8 cellular contexts compared by ENCODE assay signal in genomic region chr4:38856524-38857337, GRCh38. TPM values are rescaled to one million over a fixed set of nuclear protein-coding genes. Genes with fewer than 3 reads are reported as not detected.
DNase-seq lines count a peak whose midpoint lies in the region; ATAC-seq and TF ChIP-seq lines count a peak whose summit lies in the region.

Gene TLR6, minus strand, starts transcription at chr4:38856817. Its CDS starts 27,344 bp downstream, at chr4:38829473.

- peaks cover 3% of the 10 kb centered on the region for H3K4me1 Mint-ChIP-seq in neural progenitor cell

- no peak within 1 kb of the TSS for H3K4me3 Mint-ChIP-seq in neural progenitor cell

- intact Hi-C loops in upper lobe of right lung (cut with DNase I) = no loop called here

- H3F3A ChIP-seq in OCI-LY1 (ENCODE audit: insufficient read depth, low read length) = no peaks in the 10 kb centered on the region
- H3F3A ChIP-seq in neural progenitor cell (ENCODE audit: low read depth) = no peaks in the 10 kb centered on the region

- TF ChIP-seq CTCF in OCI-LY1 (IDR thresholded peaks at IDR 0.05; ENCODE audit: low read length) (peak; percentile 85), fibroblast of lung (conservative IDR thresholded peaks at IDR 0.05 in 1 of 2, IDR thresholded peaks at IDR 0.05 in 1 of 2; ENCODE audit: low read depth in 1 of 2, low read length in 2 of 2) (peak; percentile 62 to 72), neural progenitor cell (IDR thresholded peaks at IDR 0.05) (peak; percentile 85), upper lobe of right lung (IDR thresholded peaks at IDR 0.05) (peak; percentile 81)

- H3K9me3 Mint-ChIP-seq in neural progenitor cell = no peaks in the 10 kb centered on the region

- H3K9me3 ChIP-seq in OCI-LY1 (ENCODE audit: low read length) (no peaks in the 10 kb centered on the region), fibroblast of lung (ENCODE audit: control insufficient read depth, insufficient read depth, low read depth, low read length) (no peaks in the 10 kb centered on the region), neural progenitor cell (ENCODE audit: low read depth) (no peaks in the 10 kb centered on the region), upper lobe of right lung (no peaks in the 10 kb centered on the region)

- peak; percentile 59 for ATAC-seq in HG03354 (IDR thresholded peaks at IDR 0.05; ENCODE audit: poor library complexity, severe bottlenecking, unreplicated experiment)
- ATAC-seq in upper lobe of right lung = peak; percentile 78

- H3K4me2 ChIP-seq in OCI-LY1 (ENCODE audit: low read length) (peak within 1 kb of the TSS; percentile 82), fibroblast of lung (ENCODE audit: extremely low read depth, insufficient read depth, low read length) (peak within 1 kb of the TSS; percentile 73), neural progenitor cell (no peak within 1 kb of the TSS)

- DNase-seq in NCI-H510A treated with DMSO at 0.1 percent for 48 hours (lab: John Stamatoyannopoulos, UW) (peak; percentile 82), NCI-H510A (lab: John Stamatoyannopoulos, UW) (no peak), fibroblast of lung (ENCODE audit: low read depth in 2 of 2) (peak; percentile 48 to 66), neural progenitor cell (ENCODE audit: low spot score) (peak; percentile 69), upper lobe of right lung (no peak)
- peak; percentile 56 to 59 for DNase-seq in activated T-cell treated with anti-CD3 and anti-CD28 coated beads, Interleukin-2, amount 50 U/mL, for 48 hours

- H3K27me3 ChIP-seq in OCI-LY1 (ENCODE audit: insufficient read depth, low read length) (no peaks in the 10 kb centered on the region), fibroblast of lung (ENCODE audit: control insufficient read depth, insufficient read depth, low read length) (no peaks in the 10 kb centered on the region), neural progenitor cell (no peaks in the 10 kb centered on the region), upper lobe of right lung (no peaks in the 10 kb centered on the region)

- H3K36me3 Mint-ChIP-seq in neural progenitor cell = no peaks in the 10 kb centered on the region

- H3K9ac ChIP-seq in OCI-LY1 (ENCODE audit: low read length) (peak within 1 kb of the TSS; percentile 87), fibroblast of lung (ENCODE audit: insufficient read depth, low read length) (no peak within 1 kb of the TSS), neural progenitor cell (no peak within 1 kb of the TSS)

- peaks cover 26% of the 10 kb centered on the region for H3K79me2 ChIP-seq in OCI-LY1 (ENCODE audit: insufficient read depth, low read length)
- H3K79me2 ChIP-seq in fibroblast of lung (ENCODE audit: control insufficient read depth, insufficient read depth, low read length) = no peaks in the 10 kb centered on the region
- H3K79me2 ChIP-seq in neural progenitor cell (ENCODE audit: low read depth) = no peaks in the 10 kb centered on the region

- H3K4me1 ChIP-seq in OCI-LY1 (ENCODE audit: insufficient read depth, low read length, severe bottlenecking) (peaks cover 62% of the 10 kb centered on the region), fibroblast of lung (ENCODE audit: control insufficient read depth, extremely low read depth, insufficient read depth, low read length) (peaks cover 11% of the 10 kb centered on the region), neural progenitor cell (no peaks in the 10 kb centered on the region), upper lobe of right lung (no peaks in the 10 kb centered on the region)

- H4K20me1 ChIP-seq in OCI-LY1 (ENCODE audit: insufficient read depth, low read length) = no peaks in the 10 kb centered on the region
- H4K20me1 ChIP-seq in fibroblast of lung (ENCODE audit: control insufficient read depth, extremely low read depth, insufficient read depth, low read length) = no peaks in the 10 kb centered on the region
- no peaks in the 10 kb centered on the region for H4K20me1 ChIP-seq in neural progenitor cell (ENCODE audit: low read depth)

- no peaks in the 10 kb centered on the region for H3K9me2 ChIP-seq in OCI-LY1 (ENCODE audit: low read depth, low read length)

- peak within 1 kb of the TSS; percentile 50; the same call in 1 of the 2 replicates for H2AFZ ChIP-seq in OCI-LY1 (ENCODE audit: low read length)
- H2AFZ ChIP-seq in fibroblast of lung (ENCODE audit: low read length) = peak within 1 kb of the TSS; percentile 35
- peak within 1 kb of the TSS; percentile 87 for H2AFZ ChIP-seq in neural progenitor cell (replicated peaks)

- peak within 1 kb of the TSS; percentile 95 for H3K27ac ChIP-seq in OCI-LY1 (ENCODE audit: low read depth, low read length, poor library complexity, severe bottlenecking)
- peak within 1 kb of the TSS; percentile 66 for H3K27ac ChIP-seq in fibroblast of lung (ENCODE audit: insufficient read depth, low read length)
- H3K27ac ChIP-seq in neural progenitor cell = no peak within 1 kb of the TSS
- peak within 1 kb of the TSS; percentile 78 for H3K27ac ChIP-seq in upper lobe of right lung

- H3K27ac Mint-ChIP-seq in neural progenitor cell = no peak within 1 kb of the TSS

- H3K36me3 ChIP-seq in OCI-LY1 (ENCODE audit: insufficient read depth, low read length) (no peaks in the 10 kb centered on the region), fibroblast of lung (ENCODE audit: control insufficient read depth, insufficient read depth, low read length) (no peaks in the 10 kb centered on the region), neural progenitor cell (no peaks in the 10 kb centered on the region), upper lobe of right lung (no peaks in the 10 kb centered on the region)

- H3K4me3 ChIP-seq in OCI-LY1 (ENCODE audit: low read depth, low read length, poor library complexity, severe bottlenecking) (peak within 1 kb of the TSS; percentile 72), fibroblast of lung (replicated peaks in 1 of 4; ENCODE audit: control extremely low read depth in 1 of 4, insufficient read depth in 1 of 4, low read depth in 3 of 4, low read length in 4 of 4) (peak within 1 kb of the TSS; percentile 1 to 50 (median 24)), neural progenitor cell (no peak within 1 kb of the TSS), upper lobe of right lung (peak within 1 kb of the TSS; percentile 36)

- H3K27me3 Mint-ChIP-seq in neural progenitor cell (ENCODE audit: insufficient read depth, low read depth) = peaks cover 3% of the 10 kb centered on the region

RNA-seq across cellular contexts. Expression of gene TLR6, which starts in this region (rescaled TPM):
- total RNA-seq in fibroblast of lung (1.0 and 2.3 TPM in 2 replicates), neural progenitor cell (ENCODE audit: low replicate concordance) (0.06 and 0.07 TPM in 2 replicates), upper lobe of right lung (9.6 TPM)
- polyA plus RNA-seq in fibroblast of lung = 1.9 and 2.3 TPM in 2 replicates
- polyA plus RNA-seq in fibroblast of lung (2012) = 0.91 and 1.0 TPM in 2 replicates
- 1.3 TPM in 1 of 2 replicates, not detected in the other for polyA minus RNA-seq in fibroblast of lung (ENCODE audit: low replicate concordance)

Comparison
In these comparisons a context has a peak if more than half of its experiments do, and no peak if none do; other contexts are left out.
1. DNase-seq: peak in NCI-H510A treated with DMSO at 0.1 percent for 48 hours (single experiment), activated T-cell treated with anti-CD3 and anti-CD28 coated beads, Interleukin-2, amount 50 U/mL, for 48 hours (2 of 2) and fibroblast of lung (2 of 2); none in NCI-H510A (single experiment) and upper lobe of right lung (single experiment).
2. Peak in DNase-seq in neural progenitor cell; RNA of the gene not detected or under 1 TPM.
3. H2AFZ ChIP-seq: peak in every context shown above with its lines; median percentile 87 in neural progenitor cell; 50 in OCI-LY1; 35 in fibroblast of lung.
4. Peak in every context shown above with its lines, with median percentiles within 50 percentile points of each other: CTCF ChIP-seq.